8 cellular contexts compared by ENCODE assay signal in genomic region chr12:100164153-100164704, GRCh38. TPM values are rescaled to one million over a fixed set of nuclear protein-coding genes. Genes with fewer than 3 reads are reported as not detected.
DNase-seq lines count a peak whose midpoint lies in the region; ATAC-seq lines count a peak whose summit lies in the region.

No MANE protein-coding gene starts in this region.

- no peaks in the 10 kb centered on the region for H3K9me3 ChIP-seq in CD8-positive, alpha-beta memory T cell (ENCODE audit: low read length)
- no peaks in the 10 kb centered on the region for H3K9me3 ChIP-seq in naive thymus-derived CD4-positive, alpha-beta T cell (ENCODE audit: control insufficient read depth in 2 of 3, low read length in 3 of 3)

- no peak overlapping the region for H3K27ac ChIP-seq in CD8-positive, alpha-beta memory T cell (ENCODE audit: low read depth, low read length)
- H3K27ac ChIP-seq in naive thymus-derived CD4-positive, alpha-beta T cell (ENCODE audit: low read depth, low read length), result no peak overlapping the region

- H3K4me3 Mint-ChIP-seq in CD8-positive, alpha-beta memory T cell, result peak overlapping the region in 5 of 7 donors; percentile 56 to 77 (median 71)
- peak overlapping the region; percentile 41 for H3K4me3 Mint-ChIP-seq in activated naive CD8-positive, alpha-beta T cell treated with anti-CD3 and anti-CD28 coated beads, Interleukin-2, amount 50 U/mL, for 24 hours
- peak overlapping the region in 9 of 10 donors; percentile 58 to 80 (median 74) for H3K4me3 Mint-ChIP-seq in naive thymus-derived CD4-positive, alpha-beta T cell

- H3K36me3 ChIP-seq in CD8-positive, alpha-beta memory T cell (ENCODE audit: insufficient read depth, low read length), result no peaks in the 10 kb centered on the region
- H3K36me3 ChIP-seq in naive thymus-derived CD4-positive, alpha-beta T cell (ENCODE audit: control insufficient read depth in 2 of 3, insufficient read depth in 3 of 3, low read length in 3 of 3), result no peaks in the 10 kb centered on the region

- peak overlapping the region in 5 of 8 donors; percentile 30 to 85 (median 52) for H3K27ac Mint-ChIP-seq in CD8-positive, alpha-beta memory T cell
- no peak overlapping the region for H3K27ac Mint-ChIP-seq in activated naive CD8-positive, alpha-beta T cell treated with anti-CD3 and anti-CD28 coated beads, Interleukin-2, amount 50 U/mL, for 24 hours
- H3K27ac Mint-ChIP-seq in naive thymus-derived CD4-positive, alpha-beta T cell, result peak overlapping the region in 6 of 9 donors; percentile 18 to 64 (median 54)

- no peak overlapping the region for H3K4me3 ChIP-seq in CD8-positive, alpha-beta memory T cell (ENCODE audit: low read length)
- no peak overlapping the region for H3K4me3 ChIP-seq in naive thymus-derived CD4-positive, alpha-beta T cell (ENCODE audit: low read length)

- H3K27me3 Mint-ChIP-seq in CD8-positive, alpha-beta memory T cell, result peaks cover 0 to 5% of the 10 kb centered on the region in 2 donors
- no peaks in the 10 kb centered on the region for H3K27me3 Mint-ChIP-seq in activated naive CD8-positive, alpha-beta T cell treated with anti-CD3 and anti-CD28 coated beads, Interleukin-2, amount 50 U/mL, for 24 hours
- H3K27me3 Mint-ChIP-seq in naive thymus-derived CD4-positive, alpha-beta T cell, result no peaks in the 10 kb centered on the region

- intact Hi-C loops in naive thymus-derived CD4-positive, alpha-beta T cell (cut with micrococcal nuclease), result loop anchor here (1.0 kb wide), 4 partner anchors 10 to 36 kb away; partner anchors contain the start of genes ACTR6 (in 1 of the 2) and BLTP3B (in 1 of the 2)

- CTCF ChIA-PET in CD8-positive, alpha-beta memory T cell (lab: Charles Lee), result interaction anchor here (0.7 to 2.4 kb wide), 3 partner anchors 9 to 22 kb away, joined by 3 to 11 read pairs (median 9); no protein-coding TSS in a partner anchor
- CTCF ChIA-PET in naive thymus-derived CD4-positive, alpha-beta T cell (lab: Charles Lee), result interaction anchor here (1.4 kb wide), 1 partner anchor 10 kb away, joined by 7 read pairs; no protein-coding TSS in a partner anchor

- H3K27me3 ChIP-seq in CD8-positive, alpha-beta memory T cell (ENCODE audit: insufficient read depth, low read length, poor library complexity, severe bottlenecking), result no peaks in the 10 kb centered on the region
- no peaks in the 10 kb centered on the region for H3K27me3 ChIP-seq in naive thymus-derived CD4-positive, alpha-beta T cell (ENCODE audit: control insufficient read depth in 2 of 2, insufficient read depth in 2 of 2, low read length in 2 of 2)

- POLR2A ChIA-PET in CD8-positive, alpha-beta memory T cell (lab: Charles Lee), result no interaction called here
- POLR2A ChIA-PET in naive thymus-derived CD4-positive, alpha-beta T cell (lab: Charles Lee), result interaction anchor here (0.8 to 2.0 kb wide), 2 partner anchors 10 to 36 kb away, joined by 3 to 6 read pairs; partner anchors contain the start of gene ACTR6

- no peaks in the 10 kb centered on the region for H3K9me3 Mint-ChIP-seq in CD8-positive, alpha-beta memory T cell
- no peaks in the 10 kb centered on the region for H3K9me3 Mint-ChIP-seq in activated naive CD8-positive, alpha-beta T cell treated with anti-CD3 and anti-CD28 coated beads, Interleukin-2, amount 50 U/mL, for 24 hours
- H3K9me3 Mint-ChIP-seq in naive thymus-derived CD4-positive, alpha-beta T cell, result no peaks in the 10 kb centered on the region

- peaks cover 0 to 4% (median 4%) of the 10 kb centered on the region in 3 donors for H3K36me3 Mint-ChIP-seq in CD8-positive, alpha-beta memory T cell
- H3K36me3 Mint-ChIP-seq in activated naive CD8-positive, alpha-beta T cell treated with anti-CD3 and anti-CD28 coated beads, Interleukin-2, amount 50 U/mL, for 24 hours (ENCODE audit: low read depth), result no peaks in the 10 kb centered on the region
- peaks cover 0 to 6% (median 3%) of the 10 kb centered on the region in 5 donors for H3K36me3 Mint-ChIP-seq in naive thymus-derived CD4-positive, alpha-beta T cell

- peak; percentile 6 for ATAC-seq in HG02759 (IDR thresholded peaks at IDR 0.05; ENCODE audit: unreplicated experiment)
- ATAC-seq in activated naive CD8-positive, alpha-beta T cell treated with anti-CD3 and anti-CD28 coated beads, Interleukin-2, amount 50 U/mL, for 24 hours, result no peak
- ATAC-seq in naive thymus-derived CD4-positive, alpha-beta T cell, result no peak

- no peak for DNase-seq in CD8-positive, alpha-beta memory T cell
- no peak for DNase-seq in activated naive CD8-positive, alpha-beta T cell treated with anti-CD3 and anti-CD28 coated beads, Interleukin-2, amount 50 U/mL, for 24 hours
- no peak for DNase-seq in naive thymus-derived CD4-positive, alpha-beta T cell
- no peak for DNase-seq in SKM-1 (lab: John Stamatoyannopoulos, UW; ENCODE audit: unreplicated experiment)
- no peak for DNase-seq in HUDEP-2 (lab: John Stamatoyannopoulos, UW; ENCODE audit: unreplicated experiment in 76 of 76)
- DNase-seq in superior temporal gyrus (ENCODE audit: extremely low spot score), result no peak
- no peak for DNase-seq in cerebellar nuclear complex (lab: John Stamatoyannopoulos, UW)

- H3K4me1 ChIP-seq in CD8-positive, alpha-beta memory T cell (ENCODE audit: insufficient read depth, low read length), result no peaks in the 10 kb centered on the region
- peaks cover 0 to 7% of the 10 kb centered on the region in 2 donors for H3K4me1 ChIP-seq in naive thymus-derived CD4-positive, alpha-beta T cell (ENCODE audit: control insufficient read depth in 2 of 2, insufficient read depth in 2 of 2, low read length in 2 of 2)

- H3K4me1 Mint-ChIP-seq in CD8-positive, alpha-beta memory T cell, result peaks cover 7 to 12% (median 10%) of the 10 kb centered on the region in 3 donors
- H3K4me1 Mint-ChIP-seq in activated naive CD8-positive, alpha-beta T cell treated with anti-CD3 and anti-CD28 coated beads, Interleukin-2, amount 50 U/mL, for 24 hours, result peaks cover 11% of the 10 kb centered on the region
- H3K4me1 Mint-ChIP-seq in naive thymus-derived CD4-positive, alpha-beta T cell, result peaks cover 0 to 14% (median 11%) of the 10 kb centered on the region in 7 donors

RNA-seq across cellular contexts. Expression of gene BLTP3B, which starts 21.6 kb away (rescaled TPM):
- total RNA-seq in CD8-positive, alpha-beta memory T cell, result 10 to 100 TPM; 60.9 to 65.1 TPM
- 15.2 TPM for polyA plus RNA-seq in CD8-positive, alpha-beta memory T cell
- 10 to 100 TPM; 13.1 to 28.9 (median 18.0) TPM for total RNA-seq in naive thymus-derived CD4-positive, alpha-beta T cell
- polyA plus RNA-seq in naive thymus-derived CD4-positive, alpha-beta T cell, result 10 to 100 TPM; 12.7 to 13.5 TPM

RNA-seq across cellular contexts. Expression of gene ACTR6, which starts 36.4 kb away (rescaled TPM):
- total RNA-seq in CD8-positive, alpha-beta memory T cell, result 10 to 100 TPM; 35.1 to 36.6 TPM
- 41.8 TPM for polyA plus RNA-seq in CD8-positive, alpha-beta memory T cell
- total RNA-seq in naive thymus-derived CD4-positive, alpha-beta T cell, result 10 to 100 TPM; 24.1 to 46.8 (median 34.6) TPM
- polyA plus RNA-seq in naive thymus-derived CD4-positive, alpha-beta T cell, result 10 to 100 TPM; 40.2 to 43.4 TPM
